8 cellular contexts compared by ENCODE assay signal in the genomic region with DNA sequence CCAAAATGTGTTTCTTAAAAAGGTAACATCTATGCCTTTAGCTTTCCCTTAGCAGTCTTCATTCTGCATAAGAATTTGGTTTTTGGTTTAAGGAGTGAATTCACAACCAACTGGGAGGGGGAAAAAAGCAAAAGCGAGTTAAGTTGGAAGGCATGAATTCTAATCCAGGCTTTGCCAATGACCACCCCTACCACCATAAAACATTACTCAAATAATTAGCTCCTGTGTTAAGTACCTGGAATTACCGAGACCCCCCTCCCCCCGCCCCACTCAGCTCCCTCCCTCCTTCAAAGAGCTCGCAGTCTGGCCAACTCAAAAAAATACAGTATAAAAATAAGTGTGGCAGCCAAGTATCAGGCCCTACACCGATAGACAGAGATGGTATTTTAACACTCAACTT. TPM values are rescaled to one million over a fixed set of nuclear protein-coding genes. Genes with fewer than 3 reads are reported as not detected.
DNase-seq lines count a peak whose midpoint lies in the region; ATAC-seq and TF ChIP-seq lines count a peak whose summit lies in the region.

No MANE protein-coding gene starts in this region.

- no peaks in the 10 kb centered on the region for H3K9me3 ChIP-seq in lung (ENCODE audit: control insufficient read depth in 2 of 2, insufficient read depth in 1 of 2, low read length in 1 of 2)
- H3K9me3 ChIP-seq in upper lobe of right lung = no peaks in the 10 kb centered on the region

- H3K4me1 ChIP-seq in lung (ENCODE audit: control insufficient read depth in 2 of 2, insufficient read depth in 2 of 2, low read length in 2 of 2) (peaks cover 4 to 15% of the 10 kb centered on the region in 2 donors), upper lobe of right lung (peaks cover 53% of the 10 kb centered on the region)

- CTCF ChIA-PET in GM10248 (lab: Yijun Ruan, JAX) = interaction anchor here (1.0 to 3.0 kb wide), 6 partner anchors 9 to 228 kb away, joined by 3 to 15 read pairs (median 6); no protein-coding TSS in a partner anchor

- H3K27me3 ChIP-seq in lung (ENCODE audit: control insufficient read depth, insufficient read depth) = no peaks in the 10 kb centered on the region
- H3K27me3 ChIP-seq in upper lobe of right lung = no peaks in the 10 kb centered on the region

- ATAC-seq in lung (ENCODE audit: insufficient read depth, low FRiP score) = no peak
- no peak for ATAC-seq in upper lobe of right lung

- intact Hi-C loops in upper lobe of right lung (cut with DNase I) = no loop called here

- POLR2A ChIA-PET in GM10248 (lab: Yijun Ruan, JAX) = no interaction called here

- H3K36me3 Mint-ChIP-seq in activated naive CD4-positive, alpha-beta T cell treated with anti-CD3 and anti-CD28 coated beads, Interleukin-2, amount 50 U/mL, for 24 hours = peaks cover 8% of the 10 kb centered on the region

- TF ChIP-seq CTCF in astrocyte of the spinal cord (IDR thresholded peaks at IDR 0.05; ENCODE audit: low read depth, low read length) = no peak
- no peak for TF ChIP-seq CTCF in lung (IDR thresholded peaks at IDR 0.05; ENCODE audit: control extremely low read depth, extremely low read depth)
- TF ChIP-seq CTCF in upper lobe of right lung (IDR thresholded peaks at IDR 0.05) = no peak
- no peak for TF ChIP-seq CTCF in GM10248 (IDR thresholded peaks at IDR 0.05; ENCODE audit: control extremely low read depth, extremely low read depth, low read depth, missing control alignments)

- WGBS in lung, 2 donors = 0 to 3% methylated on average over 5 of the region's 5 CpGs

- no peak for DNase-seq in activated naive CD4-positive, alpha-beta T cell (lab: John Stamatoyannopoulos, UW)
- DNase-seq in astrocyte of the spinal cord (ENCODE audit: low read depth, low spot score) = no peak
- DNase-seq in lung (ENCODE audit: low spot score) = no peak
- DNase-seq in upper lobe of right lung = no peak
- no peak for DNase-seq in GM10248 (ENCODE audit: extremely low spot score)
- DNase-seq in NOMO-1 (lab: John Stamatoyannopoulos, UW; ENCODE audit: unreplicated experiment in 2 of 2) = no peak
- DNase-seq in H4 (ENCODE audit: low spot score) = no peak

- no peaks in the 10 kb centered on the region for H3K27me3 Mint-ChIP-seq in activated naive CD4-positive, alpha-beta T cell treated with anti-CD3 and anti-CD28 coated beads, Interleukin-2, amount 50 U/mL, for 24 hours

- H3K27ac Mint-ChIP-seq in activated naive CD4-positive, alpha-beta T cell treated with anti-CD3 and anti-CD28 coated beads, Interleukin-2, amount 50 U/mL, for 24 hours = peak overlapping the region; percentile 100

- peak overlapping the region; percentile 94 to 96 for H3K27ac ChIP-seq in lung (ENCODE audit: low read depth in 1 of 2, low read length in 1 of 2)
- peak overlapping the region; percentile 89 for H3K27ac ChIP-seq in upper lobe of right lung

- H3K9me3 Mint-ChIP-seq in activated naive CD4-positive, alpha-beta T cell treated with anti-CD3 and anti-CD28 coated beads, Interleukin-2, amount 50 U/mL, for 24 hours = no peaks in the 10 kb centered on the region

- in situ Hi-C loops in astrocyte of the spinal cord (cut with HindIII; ENCODE audit: low sequenced_read_pairs) = no loop called here

- H3K36me3 ChIP-seq in lung (ENCODE audit: control insufficient read depth in 2 of 2, insufficient read depth in 2 of 2, low read length in 2 of 2) (peaks cover 3 to 9% of the 10 kb centered on the region in 2 donors), upper lobe of right lung (peaks cover 17% of the 10 kb centered on the region)

- peaks cover 63% of the 10 kb centered on the region for H3K4me1 Mint-ChIP-seq in activated naive CD4-positive, alpha-beta T cell treated with anti-CD3 and anti-CD28 coated beads, Interleukin-2, amount 50 U/mL, for 24 hours

- H3K4me3 Mint-ChIP-seq in activated naive CD4-positive, alpha-beta T cell treated with anti-CD3 and anti-CD28 coated beads, Interleukin-2, amount 50 U/mL, for 24 hours = peak overlapping the region; percentile 98

- H3K4me3 ChIP-seq in astrocyte of the spinal cord (ENCODE audit: low read depth, low read length) (peak overlapping the region; percentile 82), lung (peak overlapping the region; percentile 91), upper lobe of right lung (peak overlapping the region; percentile 94)

RNA-seq across cellular contexts. Expression of a gene that starts 0.5 kb away (rescaled TPM):
- total RNA-seq in lung (10 to 100 TPM; 31.2 to 75.4 TPM), upper lobe of right lung (36.5 TPM)
- 10 to 100 TPM; 31.3 to 36.3 TPM for polyA plus RNA-seq in lung
- total RNA-seq in H4 (2014; rRNA removed; shearing (Covaris generic)) = 63.5 and 76.1 TPM in 2 replicates

RNA-seq across cellular contexts. Expression of a gene that starts 0.9 kb away (rescaled TPM):
- total RNA-seq in lung (10 to 100 TPM; 53.0 to 90.4 TPM), upper lobe of right lung (70.4 TPM)
- polyA plus RNA-seq in lung = 10 to 100 TPM; 45.8 to 56.3 TPM
- total RNA-seq in H4 (2014; rRNA removed; shearing (Covaris generic)) = 136 and 195 TPM in 2 replicates

RNA-seq across cellular contexts. Expression of a gene that starts 24.4 kb away (rescaled TPM):
- total RNA-seq in lung (10 to 100 TPM in 1 of 2 donors, 1 to 10 TPM in 1; 4.3 to 31.7 TPM), upper lobe of right lung (20.1 TPM)
- polyA plus RNA-seq in lung = 1 to 10 TPM; 2.9 to 5.4 TPM
- 0.74 and 1.3 TPM in 2 replicates for total RNA-seq in H4 (2014; rRNA removed; shearing (Covaris generic))
